19 cellular contexts compared by ENCODE assay signal in the genomic region with DNA sequence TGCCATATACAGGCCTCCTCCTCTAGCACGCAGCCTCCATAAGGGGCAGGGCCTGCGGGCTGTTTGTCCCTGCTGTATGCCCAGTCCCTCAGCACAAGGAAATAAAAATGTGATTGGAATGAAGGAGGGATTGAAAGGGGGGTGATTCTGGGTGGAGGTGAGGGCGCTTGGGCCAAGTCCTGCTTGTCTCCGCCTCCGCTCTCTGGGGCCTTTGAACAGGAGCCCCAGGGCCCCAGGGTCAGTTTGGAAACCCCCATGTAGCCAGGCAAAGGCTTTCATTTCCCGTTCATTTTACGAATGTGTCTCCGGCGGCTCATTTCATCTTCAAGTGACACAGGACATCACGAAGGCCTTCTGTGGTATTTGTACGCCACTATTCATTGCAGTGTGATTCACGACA. TPM values are rescaled to one million over a fixed set of nuclear protein-coding genes. Genes with fewer than 3 reads are reported as not detected.
DNase-seq lines count a peak whose midpoint lies in the region; ATAC-seq and TF ChIP-seq lines count a peak whose summit lies in the region.
"Had no signal": no experiment of that assay in that cellular context is flagged by ENCODE, and none has a peak within 500 bp of the region (broad histone marks: within the 10 kb centered on the region; RNA-seq: fewer than 3 reads in every experiment).

No MANE protein-coding gene starts in this region.

- H3K9me2 ChIP-seq in hepatocyte (replicated peaks; ENCODE audit: insufficient read depth) = no peaks in the 10 kb centered on the region

- ATAC-seq in HG03108 (IDR thresholded peaks at IDR 0.05; ENCODE audit: unreplicated experiment) = no peak
- ATAC-seq in left cardiac atrium = no peak
- ATAC-seq: left colon had no signal

- no peak overlapping the region for H2AFZ ChIP-seq in hepatocyte

- no peaks in the 10 kb centered on the region for H3K79me2 ChIP-seq in hepatocyte

- WGBS in hepatocyte (ENCODE audit: low lambda C conversion rate, missing lambda C conversion rate) = 92% methylated on average over 12 of the region's 12 CpGs

- TF ChIP-seq CTCF in hepatocyte (IDR thresholded peaks at IDR 0.05; ENCODE audit: poor library complexity) = no peak

- no peaks in the 10 kb centered on the region for H4K20me1 ChIP-seq in hepatocyte (ENCODE audit: insufficient read depth, poor library complexity, severe bottlenecking)

- H3K9me3 ChIP-seq in hepatocyte (ENCODE audit: low read depth) = no peaks in the 10 kb centered on the region
- H3K9me3 ChIP-seq: SJCRH30, uterus had no signal

- H3K4me2 ChIP-seq in hepatocyte = no peak overlapping the region
- H3K4me2 ChIP-seq: KMS-11 had no signal

- H3K36me3 ChIP-seq in hepatocyte (replicated peaks; ENCODE audit: insufficient read depth, low read depth) = no peaks in the 10 kb centered on the region
- H3K36me3 ChIP-seq: SJCRH30, uterus had no signal

- H3K27ac ChIP-seq in hepatocyte = no peak overlapping the region
- H3K27ac ChIP-seq: epithelial cell of prostate, KMS-11, SJCRH30, uterus had no signal

- peaks cover 11% of the 10 kb centered on the region for H3K4me1 ChIP-seq in hepatocyte (ENCODE audit: insufficient read depth)

- peak; percentile 12 for DNase-seq in D341Med (ENCODE audit: low spot score)
- peak; percentile 6 for DNase-seq in HuH-7.5 (ENCODE audit: low spot score)
- DNase-seq in hepatocyte (ENCODE audit: low spot score) = peak; percentile 1
- DNase-seq in stimulated activated CD8-positive, alpha-beta memory T cell treated with anti-CD3 and anti-CD28 coated beads, Interleukin-4, amount 100 ng/mL, for 48 hours = peak; percentile 8
- DNase-seq in NCI-H524 (lab: John Stamatoyannopoulos, UW) = no peak
- no peak for DNase-seq in left cardiac atrium
- DNase-seq: activated CD4-positive, alpha-beta T cell treated with anti-CD3 and anti-CD28 coated beads for 1 hour; activated naive CD8-positive, alpha-beta T cell treated with anti-CD3 and anti-CD28 coated beads for 36 hours; CD4-positive, alpha-beta memory T cell; left colon; mesendoderm; NCI-H187; occipital lobe; SJCRH30; T-helper 1 cell; uterus had no signal

- H3K27me3 ChIP-seq in hepatocyte = no peaks in the 10 kb centered on the region
- H3K27me3 ChIP-seq: SJCRH30, uterus had no signal

- H3K4me3 ChIP-seq in hepatocyte = no peak overlapping the region
- H3K4me3 ChIP-seq: SJCRH30, uterus had no signal

- intact Hi-C loops in left cardiac atrium (cut with DNase I) = no loop called here

RNA-seq across cellular contexts. Expression of a gene that starts 4.5 kb away (rescaled TPM):
- total RNA-seq in hepatocyte (1.3 and 4.7 TPM in 2 replicates), left cardiac atrium (1 to 10 TPM; 1.7 to 2.6 TPM)
- 2.1 and 5.7 TPM in 2 replicates for polyA plus RNA-seq in hepatocyte
- total RNA-seq: occipital lobe had no signal

Comparison
In these comparisons a context has a peak if more than half of its experiments do, and no peak if none do; other contexts are left out.
1. DNase-seq: peak in D341Med (single experiment), HuH-7.5 (single experiment), hepatocyte (single experiment) and stimulated activated CD8-positive, alpha-beta memory T cell treated with anti-CD3 and anti-CD28 coated beads, Interleukin-4, amount 100 ng/mL, for 48 hours (single experiment); none in NCI-H524 (0 of 2) and left cardiac atrium (single experiment).